8 cellular contexts compared by ENCODE assay signal in the genomic region with DNA sequence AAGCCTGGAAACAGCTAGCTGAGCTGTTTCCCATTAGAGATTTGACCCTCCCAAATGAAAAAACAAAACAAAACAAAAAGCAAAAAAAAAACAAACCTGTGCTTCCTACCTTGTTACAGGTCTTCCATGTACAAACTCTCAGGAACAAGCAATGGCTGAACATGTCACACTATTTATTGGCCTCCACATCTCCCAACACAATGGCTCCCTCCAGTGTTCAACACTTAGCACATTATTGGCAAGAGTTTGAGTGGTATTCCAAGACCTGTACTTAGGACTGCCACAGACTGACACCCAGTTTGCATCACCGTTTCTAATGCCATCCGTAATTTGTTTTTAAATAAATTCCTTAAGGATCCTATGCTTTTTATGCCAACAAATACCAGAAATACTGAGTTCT.
A peak's percentile ranks its signal among the peaks of the same experiment; 100 is the strongest.
DNase-seq lines count a peak whose midpoint lies in the region; ATAC-seq lines count a peak whose summit lies in the region.

No MANE protein-coding gene starts in this region.

- no peaks in the 10 kb centered on the region for H3K4me1 ChIP-seq in adipocyte (ENCODE audit: control insufficient read depth, insufficient read depth, low read length)

- H3K9me3 ChIP-seq in adipocyte (ENCODE audit: control insufficient read depth, low read length): no peaks in the 10 kb centered on the region

- H3K9ac ChIP-seq in adipocyte (ENCODE audit: low read length): no peak overlapping the region

- peak; percentile 83 for ATAC-seq in left lobe of liver
- no peak for ATAC-seq in GM19324 (IDR thresholded peaks at IDR 0.05; ENCODE audit: low FRiP score, unreplicated experiment)

- no peak overlapping the region for H3K4me3 ChIP-seq in adipocyte (ENCODE audit: low read length)

- DNase-seq in DMS153 (lab: John Stamatoyannopoulos, UW) (peak; percentile 75), H4 (ENCODE audit: low spot score) (peak; percentile 42), NCI-H1930 (lab: John Stamatoyannopoulos, UW) (peak; percentile 20 to 51), adipocyte (ENCODE audit: low read depth) (peak; percentile 22), left lobe of liver (ENCODE audit: low spot score) (no peak)
- DNase-seq in stimulated activated naive CD4-positive, alpha-beta T cell (lab: John Stamatoyannopoulos, UW): no peak
- no peak for DNase-seq in stimulated activated CD4-positive, alpha-beta T cell treated with anti-CD3 and anti-CD28 coated beads, Interleukin-2, amount 100 ng/mL, for 48 hours

- H3K36me3 ChIP-seq in adipocyte (ENCODE audit: control insufficient read depth, insufficient read depth, low read length, severe bottlenecking): no peaks in the 10 kb centered on the region

- H3K27me3 ChIP-seq in adipocyte (replicated peaks; ENCODE audit: control insufficient read depth, insufficient read depth, low read length): no peaks in the 10 kb centered on the region

Comparison
In these comparisons a context has a peak if more than half of its experiments do, and no peak if none do; other contexts are left out.
1. DNase-seq: peak in DMS153 (single experiment), H4 (single experiment), NCI-H1930 (2 of 2) and adipocyte (single experiment); none in left lobe of liver (single experiment), stimulated activated naive CD4-positive, alpha-beta T cell (0 of 6) and stimulated activated CD4-positive, alpha-beta T cell treated with anti-CD3 and anti-CD28 coated beads, Interleukin-2, amount 100 ng/mL, for 48 hours (0 of 2).